1 cellular context compared by ENCODE assay signal in genomic region chr10:60073781-60074656, GRCh38.
TF ChIP-seq lines count a peak whose summit lies in the region.

No MANE protein-coding gene starts in this region.

TF ChIP-seq in K562, 482 proteins besides CTCF, POLR2A, EP300 and RAD21 (continued from another document and continues in another):
- TF ChIP-seq ZNF318 (IDR thresholded peaks at IDR 0.05; ENCODE audit: borderline replicate concordance in 1 of 2, low read depth in 1 of 2) = no peak
- no peak for TF ChIP-seq ATF1 (CRISPR knock-in tag; IDR thresholded peaks at IDR 0.05)
- TF ChIP-seq ATF1 (tag; IDR thresholded peaks at IDR 0.05) = peak; percentile 56
- peak; percentile 30; the same call in 1 of the 2 replicates for TF ChIP-seq SOX6 (IDR thresholded peaks at IDR 0.05)
- TF ChIP-seq CBX3 (IDR thresholded peaks at IDR 0.05; ENCODE audit: borderline replicate concordance in 1 of 2, low read length in 2 of 2) = peak in 1 of 2 experiments; percentile 19; a peak in 1 of 3 replicates
- 0 out of 2 replicates have a peak, but pooled peaks have one; percentile 78 for TF ChIP-seq NBN (IDR thresholded peaks at IDR 0.05; ENCODE audit: low read depth)
- peak; percentile 75; the same call in 1 of the 2 replicates for TF ChIP-seq MYNN (IDR thresholded peaks at IDR 0.05)
- no peak for TF ChIP-seq MYNN (CRISPR knock-in tag; IDR thresholded peaks at IDR 0.05)
- TF ChIP-seq CXXC5 (CRISPR knock-in tag; IDR thresholded peaks at IDR 0.05) = peak; percentile 8; the same call in 1 of the 2 replicates
- no peak for TF ChIP-seq SMARCA5 (IDR thresholded peaks at IDR 0.05)
- 0 out of 2 replicates have a peak, but pooled peaks have one; percentile 29 for TF ChIP-seq CUX1 (CRISPR knock-in tag; IDR thresholded peaks at IDR 0.05)
- TF ChIP-seq ATF7 (IDR thresholded peaks at IDR 0.05) = peak; percentile 82
- TF ChIP-seq ESRRA (IDR thresholded peaks at IDR 0.05; ENCODE audit: borderline replicate concordance, low read depth) = peak; percentile 73; the same call in 1 of the 2 replicates
- 0 out of 2 replicates have a peak, but pooled peaks have one; percentile 32 for TF ChIP-seq ZNF395 (CRISPR knock-in tag; IDR thresholded peaks at IDR 0.05)
- peak; percentile 87 for TF ChIP-seq LCOR (CRISPR knock-in tag; IDR thresholded peaks at IDR 0.05)
- TF ChIP-seq ZNF174 (CRISPR knock-in tag; IDR thresholded peaks at IDR 0.05) = no peak
- no peak for TF ChIP-seq SREBF1 (IDR thresholded peaks at IDR 0.05; ENCODE audit: borderline replicate concordance, low read depth, low read length)
- no peak for TF ChIP-seq ZNF431 (CRISPR knock-in tag; IDR thresholded peaks at IDR 0.05)
- TF ChIP-seq L3MBTL2 (IDR thresholded peaks at IDR 0.05) = 0 out of 2 replicates have a peak, but pooled peaks have one; percentile 39
- TF ChIP-seq CREB5 (CRISPR knock-in tag; IDR thresholded peaks at IDR 0.05) = no peak
- 0 out of 2 replicates have a peak, but pooled peaks have one; percentile 41 for TF ChIP-seq ATF6 (CRISPR knock-in tag; IDR thresholded peaks at IDR 0.05)
- peak; percentile 60 for TF ChIP-seq MTA2 (IDR thresholded peaks at IDR 0.05; ENCODE audit: low read depth)
- peak; percentile 60; the same call in 1 of the 2 replicates for TF ChIP-seq PKNOX1 (IDR thresholded peaks at IDR 0.05)
- peak in 1 of 2 experiments; percentile 45; a peak in 1 of 4 replicates for TF ChIP-seq TBL1XR1 (IDR thresholded peaks at IDR 0.05; ENCODE audit: low read length in 2 of 2)
- peak; percentile 47; the same call in 1 of the 2 replicates for TF ChIP-seq KAT7 (CRISPR knock-in tag; IDR thresholded peaks at IDR 0.05; ENCODE audit: borderline replicate concordance)
- TF ChIP-seq ZNF280B (CRISPR knock-in tag; IDR thresholded peaks at IDR 0.05) = no peak
- peak; percentile 86; the same call in 1 of the 2 replicates for TF ChIP-seq ZNF584 (CRISPR knock-in tag; IDR thresholded peaks at IDR 0.05; ENCODE audit: low read depth)
- TF ChIP-seq SFPQ (IDR thresholded peaks at IDR 0.05; ENCODE audit: low read depth, low read length) = no peak
